ENCODE assay signal across 20 cellular contexts in genomic region chr6:154111025-154111424, GRCh38.
DNase-seq lines count a peak whose midpoint lies in the region; ATAC-seq and TF ChIP-seq lines count a peak whose summit lies in the region.
"Had no signal": no experiment of that assay in that cellular context is flagged by ENCODE, and none has a peak within 500 bp of the region (broad histone marks: within the 10 kb centered on the region; RNA-seq: fewer than 3 reads in every experiment).

No MANE protein-coding gene starts in this region.

- H3K4me1 Mint-ChIP-seq in MCF 10A (ENCODE audit: insufficient read depth, unreplicated experiment) = peaks cover 21% of the 10 kb centered on the region
- H3K4me1 Mint-ChIP-seq: CD4-positive, CD25-positive, alpha-beta regulatory T cell; CD8-positive, alpha-beta memory T cell; GM23338 had no signal

- H3K4me3 ChIP-seq in breast epithelium = no peak overlapping the region
- no peak overlapping the region for H3K4me3 ChIP-seq in epithelial cell of esophagus (ENCODE audit: low read length)
- no peak overlapping the region for H3K4me3 ChIP-seq in smooth muscle cell
- no peak overlapping the region for H3K4me3 ChIP-seq in HAP-1
- H3K4me3 ChIP-seq: GM23338 had no signal

- H3K9me3 ChIP-seq in breast epithelium (no peaks in the 10 kb centered on the region), smooth muscle cell (replicated peaks; ENCODE audit: low read depth) (no peaks in the 10 kb centered on the region), HAP-1 (no peaks in the 10 kb centered on the region)
- H3K9me3 ChIP-seq: BE2C had no signal

- peak overlapping the region; percentile 24 for H3K4me2 ChIP-seq in smooth muscle cell
- H3K4me2 ChIP-seq: GM23338 had no signal

- no peaks in the 10 kb centered on the region for H3K79me2 ChIP-seq in smooth muscle cell (ENCODE audit: low read depth)

- no peaks in the 10 kb centered on the region for H3F3A ChIP-seq in smooth muscle cell (ENCODE audit: low read depth)

- CTCF ChIA-PET in MCF 10A (lab: Yijun Ruan, JAX) = no interaction called here
- CTCF ChIA-PET in RWPE1 (lab: Yijun Ruan, JAX) = no interaction called here

- intact Hi-C loops in MCF 10A (cut with micrococcal nuclease) = no loop called here
- intact Hi-C loops in breast epithelium (cut with DNase I; ENCODE audit: low total_unique reads) = no loop called here

- ATAC-seq in HG03095 (IDR thresholded peaks at IDR 0.05; ENCODE audit: unreplicated experiment) = no peak
- ATAC-seq: GM23338, HCT116 had no signal

- in situ Hi-C loops in HAP-1 (cut with MboI; ENCODE audit: low sequenced_read_pairs) = no loop called here

- H3K9ac ChIP-seq in smooth muscle cell (ENCODE audit: low read depth) = no peak overlapping the region

- H3K27me3 ChIP-seq in breast epithelium (no peaks in the 10 kb centered on the region), smooth muscle cell (ENCODE audit: low read depth) (no peaks in the 10 kb centered on the region), HAP-1 (ENCODE audit: low read depth) (no peaks in the 10 kb centered on the region; the same call in 1 of the 2 replicates)
- H3K27me3 ChIP-seq: BE2C had no signal

- H4K20me1 ChIP-seq in smooth muscle cell (ENCODE audit: low read depth) = no peaks in the 10 kb centered on the region

- H3K36me3 Mint-ChIP-seq in MCF 10A (ENCODE audit: insufficient read depth, unreplicated experiment) = no peaks in the 10 kb centered on the region
- H3K36me3 Mint-ChIP-seq: CD4-positive, CD25-positive, alpha-beta regulatory T cell; CD8-positive, alpha-beta memory T cell had no signal

- no TSS peak for BruUV-seq in MCF 10A (replicated peaks; lab: Mats Ljungman, UMichigan)

- H2AFZ ChIP-seq in smooth muscle cell (ENCODE audit: low read depth) = no peak overlapping the region
- H2AFZ ChIP-seq: GM23338 had no signal

- WGBS in smooth muscle cell (ENCODE audit: low lambda C conversion rate) = 84% methylated on average over 1 of the region's 1 CpG

- no peak for TF ChIP-seq POLR2A in breast epithelium (IDR thresholded peaks at IDR 0.05)

- H3K4me3 Mint-ChIP-seq in MCF 10A (ENCODE audit: unreplicated experiment) = no peak overlapping the region
- H3K4me3 Mint-ChIP-seq: CD4-positive, CD25-positive, alpha-beta regulatory T cell; CD8-positive, alpha-beta memory T cell; GM23338; HFFc6 had no signal

- no peaks in the 10 kb centered on the region for H3K36me3 ChIP-seq in breast epithelium
- no peaks in the 10 kb centered on the region for H3K36me3 ChIP-seq in smooth muscle cell (ENCODE audit: low read depth)
- no peaks in the 10 kb centered on the region for H3K36me3 ChIP-seq in HAP-1 (replicated peaks)
- H3K36me3 ChIP-seq: BE2C had no signal

- H3K9me3 Mint-ChIP-seq in MCF 10A (ENCODE audit: unreplicated experiment) = no peaks in the 10 kb centered on the region

- peak; percentile 34 for DNase-seq in MCF 10A (ENCODE audit: unreplicated experiment)
- DNase-seq in breast epithelium (ENCODE audit: low spot score in 2 of 2) = no peak
- DNase-seq in RWPE1 (ENCODE audit: low spot score) = peak; percentile 61
- DNase-seq in epithelial cell of esophagus (ENCODE audit: low read depth) = peak; percentile 62
- no peak for DNase-seq in smooth muscle cell (lab: John Stamatoyannopoulos, UW; ENCODE audit: unreplicated experiment)
- DNase-seq in HAP-1 (ENCODE audit: low spot score in 2 of 2) = no peak
- no peak for DNase-seq in DMS79 treated with DMSO at 0.1 percent for 48 hours (lab: John Stamatoyannopoulos, UW)
- DNase-seq: BE2C; C1 segment of cervical spinal cord; CD4-positive, CD25-positive, alpha-beta regulatory T cell; CD8-positive, alpha-beta memory T cell; COR-L47; DMS 273 treated with DMSO at 0.1 percent for 48 hours; DMS53; GF-D8; HFFc6 had no signal

- H3K27ac Mint-ChIP-seq in MCF 10A (ENCODE audit: low read depth, unreplicated experiment) = peak overlapping the region; percentile 27
- H3K27ac Mint-ChIP-seq: CD4-positive, CD25-positive, alpha-beta regulatory T cell; CD8-positive, alpha-beta memory T cell; GM23338; HFFc6 had no signal

- no peak for TF ChIP-seq CTCF in MCF 10A (IDR thresholded peaks at IDR 0.05; ENCODE audit: unreplicated experiment)
- TF ChIP-seq CTCF in breast epithelium (IDR thresholded peaks at IDR 0.05) = no peak
- TF ChIP-seq CTCF in RWPE1 (conservative IDR thresholded peaks at IDR 0.05; ENCODE audit: low read depth) = no peak
- no peak for TF ChIP-seq CTCF in epithelial cell of esophagus (IDR thresholded peaks at IDR 0.05; ENCODE audit: insufficient read depth, low read depth, low read length, missing control alignments)
- TF ChIP-seq CTCF in smooth muscle cell (IDR thresholded peaks at IDR 0.05; ENCODE audit: borderline replicate concordance, insufficient read depth, poor library complexity, severe bottlenecking) = no peak

- H3K27ac ChIP-seq in breast epithelium (no peak overlapping the region), RWPE1 (no peak overlapping the region), smooth muscle cell (ENCODE audit: low read depth) (no peak overlapping the region)
- H3K27ac ChIP-seq: 22Rv1 had no signal

- H3K4me1 ChIP-seq in breast epithelium (no peaks in the 10 kb centered on the region), smooth muscle cell (ENCODE audit: low read depth) (no peaks in the 10 kb centered on the region), HAP-1 (no peaks in the 10 kb centered on the region)
- H3K4me1 ChIP-seq: BE2C had no signal

- POLR2A ChIA-PET in MCF 10A (lab: Yijun Ruan, JAX) = interaction anchor here (0.5 to 0.7 kb wide), 2 partner anchors 11 to 235 kb away, joined by 3 read pairs; no protein-coding TSS in a partner anchor
- POLR2A ChIA-PET in RWPE1 (lab: Yijun Ruan, JAX; ENCODE audit: low non-redundant PET) = no interaction called here

- no peaks in the 10 kb centered on the region for H3K27me3 Mint-ChIP-seq in MCF 10A (ENCODE audit: insufficient read depth, unreplicated experiment)

Comparison
In these comparisons a context has a peak if more than half of its experiments do, and no peak if none do; other contexts are left out.
1. DNase-seq: peak in MCF 10A (single experiment), RWPE1 (single experiment) and epithelial cell of esophagus (single experiment); none in breast epithelium (0 of 2), smooth muscle cell (single experiment), HAP-1 (0 of 2) and DMS79 treated with DMSO at 0.1 percent for 48 hours (single experiment).